In the genomic region with DNA sequence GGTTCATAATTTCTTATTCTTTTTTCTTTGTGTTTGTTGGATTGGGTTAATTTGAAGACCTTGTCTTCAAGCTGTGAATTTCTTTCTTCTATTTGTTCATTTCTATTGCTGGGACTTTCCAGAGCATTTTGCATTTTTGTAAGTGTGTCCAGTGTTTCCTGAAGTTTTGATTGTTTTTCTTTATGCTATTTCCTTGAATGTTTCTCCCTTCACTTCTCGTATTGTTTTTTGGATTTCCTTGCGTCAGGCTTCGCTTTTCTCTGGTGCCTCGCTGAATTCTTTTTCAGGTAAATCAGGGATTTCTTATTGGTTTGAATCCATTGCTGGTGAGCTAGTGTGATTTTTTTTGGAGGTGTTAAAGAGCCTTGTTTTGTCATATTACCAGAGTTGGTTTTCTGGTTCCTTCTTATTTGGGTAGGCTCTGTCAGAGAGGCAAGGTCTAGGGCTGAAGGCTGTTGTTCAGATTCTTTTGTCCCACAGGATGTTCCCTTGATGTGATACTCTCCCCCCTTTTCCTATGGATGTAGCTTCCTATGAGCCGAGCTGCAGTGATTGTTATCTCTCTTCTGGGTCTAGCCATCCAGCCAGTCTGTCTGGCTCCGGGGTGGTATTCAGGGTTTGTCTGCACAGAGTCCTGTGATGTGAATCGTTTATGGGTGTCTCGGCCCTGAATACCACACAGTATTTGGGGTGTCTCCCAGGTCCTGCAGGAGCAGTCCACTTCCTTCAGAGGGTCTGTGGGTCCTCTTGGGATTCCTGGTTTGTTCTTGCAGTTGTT, we compare ENCODE assay signal across 7 cellular contexts. TPM values are rescaled to one million over a fixed set of nuclear protein-coding genes. Genes with fewer than 3 reads are reported as not detected.
DNase-seq lines count a peak whose midpoint lies in the region; ATAC-seq and TF ChIP-seq lines count a peak whose summit lies in the region.
"Not testable (repeated sequence)": the region's sequence is repeated elsewhere in the genome, so short reads cannot be mapped to it uniquely, and the experiment has no call there.

No MANE protein-coding gene starts in this region.

- H3K4me1 Mint-ChIP-seq in CD8-positive, alpha-beta memory T cell: peaks cover 44 to 52% (median 49%) of the 10 kb centered on the region in 3 donors
- H3K4me1 Mint-ChIP-seq in T-cell: peaks cover 54 to 59% (median 58%) of the 10 kb centered on the region in 3 donors
- peaks cover 49% of the 10 kb centered on the region for H3K4me1 Mint-ChIP-seq in activated T-helper 2 cell treated with anti-CD3 and anti-CD28 coated beads, Interferon-gamma antibody, Interleukin-2, Interleukin-4, amounts not matched to agents 10 μg/mL and 5 μg/mL and 100 μg/mL, durations not matched to agents 14 hours and 24 hours and 36 hours (ENCODE audit: low read depth)
- peaks cover 26% of the 10 kb centered on the region for H3K4me1 Mint-ChIP-seq in endodermal cell
- H3K4me1 Mint-ChIP-seq in memory B cell: peaks cover 36% of the 10 kb centered on the region

- not testable (repeated sequence) for H4K12ac ChIP-seq in trophoblast cell (ENCODE audit: low read depth, low read length)

- H3K36me3 Mint-ChIP-seq in CD8-positive, alpha-beta memory T cell: peaks cover 3 to 16% (median 3%) of the 10 kb centered on the region in 3 donors
- H3K36me3 Mint-ChIP-seq in T-cell (peaks cover 13% of the 10 kb centered on the region), endodermal cell (ENCODE audit: low read depth) (peaks cover 48% of the 10 kb centered on the region), memory B cell (peaks cover 14% of the 10 kb centered on the region)
- peaks cover 60% of the 10 kb centered on the region for H3K36me3 Mint-ChIP-seq in activated T-helper 2 cell treated with anti-CD3 and anti-CD28 coated beads, Interferon-gamma antibody, Interleukin-2, Interleukin-4, amounts not matched to agents 10 μg/mL and 5 μg/mL and 100 μg/mL, durations not matched to agents 14 hours and 24 hours and 36 hours (ENCODE audit: low read depth)

- H2BK5ac ChIP-seq in IMR-90 (ENCODE audit: low read depth, low read length, poor library complexity, severe bottlenecking): not testable (repeated sequence)
- H2BK5ac ChIP-seq in trophoblast cell (ENCODE audit: low read depth, low read length, poor library complexity): peak overlapping the region; percentile 78

- not testable (repeated sequence) for H2BK120ac ChIP-seq in IMR-90 (ENCODE audit: low read depth, low read length)
- peak overlapping the region; percentile 11 for H2BK120ac ChIP-seq in trophoblast cell (ENCODE audit: insufficient read depth, low read length, poor library complexity)

- H2BK15ac ChIP-seq in IMR-90 (ENCODE audit: low read depth, low read length): not testable (repeated sequence)

- not testable (repeated sequence) for TF ChIP-seq CTCF in IMR-90 (conservative IDR thresholded peaks at IDR 0.05; ENCODE audit: low read depth, low read length); endodermal cell (conservative IDR thresholded peaks at IDR 0.05)

- not testable (repeated sequence) for H3K4me3 ChIP-seq in CD8-positive, alpha-beta memory T cell (ENCODE audit: low read length); IMR-90 (ENCODE audit: insufficient read depth, low read depth, low read length); endodermal cell (ENCODE audit: low read length); trophoblast cell (ENCODE audit: low read depth, low read length)

- not testable (repeated sequence) for TF ChIP-seq RAD21 in IMR-90 (IDR thresholded peaks at IDR 0.05; ENCODE audit: low read length)

- H3K23ac ChIP-seq in IMR-90 (ENCODE audit: low read depth, low read length); trophoblast cell (ENCODE audit: low read length): not testable (repeated sequence)

- not testable (repeated sequence) for H2AK5ac ChIP-seq in IMR-90 (ENCODE audit: low read depth, low read length); trophoblast cell (ENCODE audit: low read length)

- not testable (repeated sequence) for H3K9me3 ChIP-seq in CD8-positive, alpha-beta memory T cell (ENCODE audit: low read length); IMR-90 (ENCODE audit: control insufficient read depth, insufficient read depth, low read length); trophoblast cell (ENCODE audit: insufficient read depth, low read depth, low read length)
- peaks cover 14% of the 10 kb centered on the region for H3K9me3 ChIP-seq in endodermal cell (ENCODE audit: control insufficient read depth, low read length)

- ATAC-seq in IMR-90 (ENCODE audit: low read depth); T-cell (replicated peaks in 1 of 4); memory B cell (ENCODE audit: low read depth): not testable (repeated sequence)

- H3K18ac ChIP-seq in IMR-90 (ENCODE audit: low read depth, low read length); trophoblast cell (ENCODE audit: low read length): not testable (repeated sequence)

- 0 out of 4 replicates have a peak overlapping the region, but pooled peaks of 1 of the 2 experiments have one; percentile 21 for H4K8ac ChIP-seq in IMR-90 (ENCODE audit: low read depth in 2 of 2, low read length in 2 of 2)
- H4K8ac ChIP-seq in trophoblast cell (ENCODE audit: low read depth, low read length): not testable (repeated sequence)

- H3K4me2 ChIP-seq in IMR-90 (ENCODE audit: low read depth, low read length); trophoblast cell (ENCODE audit: low read length): not testable (repeated sequence)

- not testable (repeated sequence) for BruUV-seq in IMR-90 (replicated peaks; lab: Mats Ljungman, UMichigan)

- intact Hi-C loops in IMR-90 (cut with micrococcal nuclease); activated T-helper 2 cell treated with anti-CD3 and anti-CD28 coated beads, Interferon-gamma antibody, Interleukin-2, Interleukin-4, amounts not matched to agents 10 μg/mL and 5 μg/mL and 100 μg/mL, durations not matched to agents 14 hours and 24 hours and 36 hours (cut with micrococcal nuclease): not testable (repeated sequence)

- H2AFZ ChIP-seq in IMR-90 (replicated peaks; ENCODE audit: low read length, poor library complexity); trophoblast cell (ENCODE audit: insufficient read depth, low read length, poor library complexity): not testable (repeated sequence)

- not testable (repeated sequence) for H3K9me3 Mint-ChIP-seq in CD8-positive, alpha-beta memory T cell; memory B cell
- peaks cover 4 to 10% (median 5%) of the 10 kb centered on the region in 3 donors for H3K9me3 Mint-ChIP-seq in T-cell
- H3K9me3 Mint-ChIP-seq in activated T-helper 2 cell treated with anti-CD3 and anti-CD28 coated beads, Interferon-gamma antibody, Interleukin-2, Interleukin-4, amounts not matched to agents 10 μg/mL and 5 μg/mL and 100 μg/mL, durations not matched to agents 14 hours and 24 hours and 36 hours: peaks cover 18% of the 10 kb centered on the region
- peaks cover 21% of the 10 kb centered on the region for H3K9me3 Mint-ChIP-seq in endodermal cell

- in situ Hi-C loops in IMR-90 (cut with MboI; ENCODE audit: low sequenced_read_pairs): loop anchor here (25.0 kb wide), 1 partner anchor 890 kb away; no protein-coding TSS in a partner anchor

- WGBS in IMR-90 (ENCODE audit: extremely low coverage in 2 of 2, insufficient read length in 1 of 2), 2 experiments: no CpG with 5 or more reads among the region's 8 CpGs
- WGBS in endodermal cell (ENCODE audit: insufficient coverage in 1 of 2, insufficient read length in 1 of 2), 2 experiments: 88 to 93% methylated on average over 4 to 8 of the region's 8 CpGs
- no CpG with 5 or more reads among the region's 8 CpGs for WGBS in trophoblast cell (ENCODE audit: extremely low coverage, insufficient coverage, insufficient read length)

- not testable (repeated sequence) for H3K4ac ChIP-seq in IMR-90 (ENCODE audit: low read depth, low read length); trophoblast cell (ENCODE audit: low read depth, low read length)

- H4K5ac ChIP-seq in IMR-90 (ENCODE audit: low read depth, low read length): 0 out of 2 replicates have a peak overlapping the region, but pooled peaks have one; percentile 36

- not testable (repeated sequence) for H4K91ac ChIP-seq in IMR-90 (ENCODE audit: insufficient read depth, low read depth, low read length)
- peak overlapping the region; percentile 42 for H4K91ac ChIP-seq in trophoblast cell (ENCODE audit: low read depth, low read length)

- H3K79me1 ChIP-seq in IMR-90 (ENCODE audit: low read depth in 1 of 2, low read length in 2 of 2); trophoblast cell (ENCODE audit: low read length): not testable (repeated sequence)

- not testable (repeated sequence) for H3K14ac ChIP-seq in IMR-90 (replicated peaks; ENCODE audit: low read depth, low read length); trophoblast cell (ENCODE audit: low read length)

- not testable (repeated sequence) for H2AK9ac ChIP-seq in IMR-90 (replicated peaks; ENCODE audit: low read depth, low read length, poor library complexity)

- not testable (repeated sequence) for H3K9ac ChIP-seq in IMR-90 (ENCODE audit: low read depth, low read length); endodermal cell (ENCODE audit: extremely low read depth, low read length, poor library complexity, severe bottlenecking); trophoblast cell (ENCODE audit: low read length)

- not testable (repeated sequence) for H3K56ac ChIP-seq in IMR-90 (ENCODE audit: extremely low read depth, insufficient read depth, low read length)

- not testable (repeated sequence) for TF ChIP-seq POLR2A in IMR-90 (IDR thresholded peaks at IDR 0.05; ENCODE audit: low read depth, low read length)

- POLR2A ChIA-PET in CD8-positive, alpha-beta memory T cell (lab: Charles Lee): not testable (repeated sequence)
- POLR2A ChIA-PET in IMR-90 (lab: Charles Lee; ENCODE audit: unreplicated experiment) (interaction anchor here (0.7 kb wide), 1 partner anchor 23 kb away, joined by 3 read pairs; no protein-coding TSS in a partner anchor), T-cell (lab: Charles Lee) (interaction anchor here in 1 of 2 donors (0.6 kb wide), 1 partner anchor 8 kb away, joined by 3 read pairs; no protein-coding TSS in a partner anchor)

- not testable (repeated sequence) for H3K36me3 ChIP-seq in CD8-positive, alpha-beta memory T cell (ENCODE audit: insufficient read depth, low read length); IMR-90 (ENCODE audit: control insufficient read depth, insufficient read depth, low read length); trophoblast cell (ENCODE audit: control insufficient read depth in 1 of 2, insufficient read depth in 2 of 2, low read length in 2 of 2)
- H3K36me3 ChIP-seq in endodermal cell (ENCODE audit: control insufficient read depth, insufficient read depth, low read length): peaks cover 12% of the 10 kb centered on the region

- H3K27me3 Mint-ChIP-seq in CD8-positive, alpha-beta memory T cell; T-cell; activated T-helper 2 cell treated with anti-CD3 and anti-CD28 coated beads, Interferon-gamma antibody, Interleukin-2, Interleukin-4, amounts not matched to agents 10 μg/mL and 5 μg/mL and 100 μg/mL, durations not matched to agents 14 hours and 24 hours and 36 hours (ENCODE audit: low read depth); endodermal cell (ENCODE audit: insufficient read depth); memory B cell: not testable (repeated sequence)

- H3K27ac ChIP-seq in CD8-positive, alpha-beta memory T cell (ENCODE audit: low read depth, low read length); IMR-90 (ENCODE audit: insufficient read depth, low read length); endodermal cell (ENCODE audit: low read depth, low read length): not testable (repeated sequence)
- H3K27ac ChIP-seq in trophoblast cell (ENCODE audit: low read depth, low read length): peak overlapping the region; percentile 83

- CTCF ChIA-PET in CD8-positive, alpha-beta memory T cell (lab: Charles Lee): interaction anchor here (0.6 to 1.3 kb wide), 4 partner anchors 9 to 164 kb away, joined by 3 to 6 read pairs (median 3); no protein-coding TSS in a partner anchor
- CTCF ChIA-PET in IMR-90 (lab: Yijun Ruan, JAX): not testable (repeated sequence)
- CTCF ChIA-PET in T-cell (lab: Charles Lee): interaction anchor here in 1 of 2 donors (0.6 kb wide), 1 partner anchor 331 kb away, joined by 3 read pairs; no protein-coding TSS in a partner anchor

- not testable (repeated sequence) for H3K27me3 ChIP-seq in CD8-positive, alpha-beta memory T cell (ENCODE audit: insufficient read depth, low read length, poor library complexity, severe bottlenecking); IMR-90 (ENCODE audit: control insufficient read depth, insufficient read depth, low read length); endodermal cell (ENCODE audit: control insufficient read depth, insufficient read depth, low read length, poor library complexity, severe bottlenecking); trophoblast cell (ENCODE audit: insufficient read depth, low read length)

- not testable (repeated sequence) for H2BK20ac ChIP-seq in IMR-90 (ENCODE audit: low read depth, low read length)

- peaks cover 20% of the 10 kb centered on the region for H3K4me1 ChIP-seq in CD8-positive, alpha-beta memory T cell (ENCODE audit: insufficient read depth, low read length)
- H3K4me1 ChIP-seq in IMR-90 (ENCODE audit: control insufficient read depth, insufficient read depth, low read length); endodermal cell (ENCODE audit: control insufficient read depth, insufficient read depth, low read length); trophoblast cell (ENCODE audit: control insufficient read depth in 1 of 2, insufficient read depth in 2 of 2, low read length in 2 of 2): not testable (repeated sequence)

- dilution Hi-C loops in IMR-90 (cut with HindIII; ENCODE audit: low sequenced_read_pairs, unreplicated experiment): not testable (repeated sequence)

- not testable (repeated sequence) for DNase-seq in CD8-positive, alpha-beta memory T cell; IMR-90; T-cell; activated T-helper 2 cell treated with anti-CD3 and anti-CD28 coated beads, Interferon-gamma antibody, Interleukin-2, Interleukin-4, amounts not matched to agents 10 μg/mL and 5 μg/mL and 100 μg/mL, durations not matched to agents 14 hours and 24 hours and 36 hours (ENCODE audit: low spot score); endodermal cell; memory B cell (ENCODE audit: low spot score in 2 of 2)
- DNase-seq in trophoblast cell: peak in 1 of 2 donors; percentile 28

- H2BK12ac ChIP-seq in trophoblast cell (ENCODE audit: low read length): not testable (repeated sequence)

- H4K20me1 ChIP-seq in IMR-90 (ENCODE audit: insufficient read depth, low read length): not testable (repeated sequence)

- not testable (repeated sequence) for H3K9me1 ChIP-seq in IMR-90 (ENCODE audit: insufficient read depth, low read length)

- peak overlapping the region in 1 of 7 donors; percentile 18 for H3K4me3 Mint-ChIP-seq in CD8-positive, alpha-beta memory T cell
- H3K4me3 Mint-ChIP-seq in T-cell: peak overlapping the region in 1 of 3 donors; percentile 75
- not testable (repeated sequence) for H3K4me3 Mint-ChIP-seq in activated T-helper 2 cell treated with anti-CD3 and anti-CD28 coated beads, Interferon-gamma antibody, Interleukin-2, Interleukin-4, amounts not matched to agents 10 μg/mL and 5 μg/mL and 100 μg/mL, durations not matched to agents 14 hours and 24 hours and 36 hours (ENCODE audit: low read depth); endodermal cell
- H3K4me3 Mint-ChIP-seq in memory B cell: peak overlapping the region; percentile 24

- peak overlapping the region in 5 of 8 donors; percentile 1 to 81 (median 34) for H3K27ac Mint-ChIP-seq in CD8-positive, alpha-beta memory T cell
- H3K27ac Mint-ChIP-seq in T-cell (peak overlapping the region; percentile 79 to 82), endodermal cell (peak overlapping the region; percentile 3), memory B cell (peak overlapping the region; percentile 87)
- peak overlapping the region; percentile 5 for H3K27ac Mint-ChIP-seq in activated T-helper 2 cell treated with anti-CD3 and anti-CD28 coated beads, Interferon-gamma antibody, Interleukin-2, Interleukin-4, amounts not matched to agents 10 μg/mL and 5 μg/mL and 100 μg/mL, durations not matched to agents 14 hours and 24 hours and 36 hours

- not testable (repeated sequence) for H3K79me2 ChIP-seq in trophoblast cell (ENCODE audit: control insufficient read depth, insufficient read depth, low read length, poor library complexity)

RNA-seq across cellular contexts. Expression of gene DDIAS, which starts 21.0 kb away (rescaled TPM):
- 10 to 100 TPM; 23.8 to 27.8 TPM for total RNA-seq in CD8-positive, alpha-beta memory T cell
- polyA plus RNA-seq in CD8-positive, alpha-beta memory T cell: 1.6 TPM
- 9.4 and 15.8 TPM in 2 replicates for total RNA-seq in IMR-90 (2012; rRNA removed)
- 4.3 and 4.6 TPM in 2 replicates for polyA plus RNA-seq in IMR-90 (2012; rRNA removed)
- 0.93 and 2.8 TPM in 2 replicates for polyA plus RNA-seq in IMR-90 (2012; cell fraction: cytosol; rRNA removed)
- 0.61 and 2.6 TPM in 2 replicates for polyA plus RNA-seq in IMR-90 (2012; cell fraction: nucleus; rRNA removed; ENCODE audit: low replicate concordance)
- total RNA-seq in T-cell: 1 to 10 TPM in 3 of 5 donors, under 1 TPM in 2; 0.55 to 1.9 (median 1.3) TPM
- 17.8 and 18.2 TPM in 2 replicates for total RNA-seq in activated T-helper 2 cell treated with anti-CD3 and anti-CD28 coated beads, Interferon-gamma antibody, Interleukin-2, Interleukin-4, amounts not matched to agents 10 μg/mL and 5 μg/mL and 100 μg/mL, durations not matched to agents 14 hours and 24 hours and 36 hours
- total RNA-seq in endodermal cell: 10 to 100 TPM; 14.4 to 24.1 TPM
- 18.7 TPM for polyA plus RNA-seq in endodermal cell (2013, experiment 1 of 2)
- polyA plus RNA-seq in endodermal cell (2013, experiment 2 of 2): 18.3 TPM
- polyA plus RNA-seq in trophoblast cell (2013): 8.8 and 9.1 TPM in 2 replicates

RNA-seq across cellular contexts. Expression of gene PRCP, which starts 22.4 kb away (rescaled TPM):
- 10 to 100 TPM; 26.5 to 27.1 TPM for total RNA-seq in CD8-positive, alpha-beta memory T cell
- polyA plus RNA-seq in CD8-positive, alpha-beta memory T cell: 37.1 TPM
- 31.7 TPM in 2 replicates for total RNA-seq in IMR-90 (2012; rRNA removed)
- 56.8 and 64.9 TPM in 2 replicates for polyA plus RNA-seq in IMR-90 (2012; rRNA removed)
- 24.1 and 32.6 TPM in 2 replicates for polyA plus RNA-seq in IMR-90 (2012; cell fraction: cytosol; rRNA removed)
- 4.1 and 36.8 TPM in 2 replicates for polyA plus RNA-seq in IMR-90 (2012; cell fraction: nucleus; rRNA removed; ENCODE audit: low replicate concordance)
- 10 to 100 TPM; 18.1 to 22.7 (median 20.2) TPM for total RNA-seq in T-cell
- 23.5 and 27.5 TPM in 2 replicates for total RNA-seq in activated T-helper 2 cell treated with anti-CD3 and anti-CD28 coated beads, Interferon-gamma antibody, Interleukin-2, Interleukin-4, amounts not matched to agents 10 μg/mL and 5 μg/mL and 100 μg/mL, durations not matched to agents 14 hours and 24 hours and 36 hours
- 100 to 1,000 TPM in 1 of 2 donors, 10 to 100 TPM in 1; 76.8 to 107 TPM for total RNA-seq in endodermal cell
- polyA plus RNA-seq in endodermal cell (2013, experiment 1 of 2): 67.8 TPM
- 60.5 TPM for polyA plus RNA-seq in endodermal cell (2013, experiment 2 of 2)
- polyA plus RNA-seq in trophoblast cell (2013): 40.1 and 40.7 TPM in 2 replicates

Comparison
In these comparisons a context has a peak if more than half of its experiments do, and no peak if none do; other contexts are left out.
1. H3K27ac Mint-ChIP-seq: peak in every context shown above with its lines; median percentile 87 in memory B cell; 80 in T-cell; 34 in CD8-positive, alpha-beta memory T cell; 5 in activated T-helper 2 cell treated with anti-CD3 and anti-CD28 coated beads, Interferon-gamma antibody, Interleukin-2, Interleukin-4, amounts not matched to agents 10 μg/mL and 5 μg/mL and 100 μg/mL, durations not matched to agents 14 hours and 24 hours and 36 hours; 3 in endodermal cell.